In the genomic region with DNA sequence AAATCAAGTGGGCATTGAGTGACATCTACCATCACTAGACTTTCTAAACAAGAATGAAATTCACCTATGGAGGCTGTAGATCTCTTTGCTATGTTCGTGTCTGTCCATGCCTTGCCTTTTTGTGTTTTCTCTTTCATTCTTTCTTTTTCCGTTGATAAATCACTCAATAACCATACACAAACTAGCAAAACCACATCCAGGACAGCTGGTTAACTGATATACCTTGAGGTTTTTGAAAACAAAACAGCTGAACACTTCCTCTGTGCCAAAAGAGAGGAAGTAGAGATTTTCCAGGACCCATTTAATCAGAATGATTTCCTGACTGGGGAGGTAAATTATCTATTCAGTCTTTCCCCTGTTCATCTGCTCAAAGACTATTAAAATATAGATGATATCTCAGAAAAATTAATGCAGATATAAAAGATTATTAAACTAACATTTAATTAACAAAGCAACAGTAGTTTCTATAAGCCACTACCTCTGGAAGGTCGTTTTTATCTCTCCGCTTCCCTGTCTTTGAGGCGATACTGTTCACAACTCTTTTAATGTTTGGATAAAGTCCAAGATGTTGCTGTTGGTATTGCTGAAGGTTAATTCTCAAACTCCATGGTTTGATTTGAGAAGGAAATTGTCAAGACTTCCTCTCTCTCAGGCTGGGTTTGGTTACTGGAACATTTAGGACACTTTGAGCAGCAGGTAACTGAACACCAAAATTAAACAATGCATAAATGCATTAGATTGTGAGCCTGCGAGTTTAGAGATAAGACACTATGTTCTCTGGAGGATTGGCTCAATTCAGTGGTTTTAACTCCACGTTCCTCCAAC, we compare ENCODE assay signal across 8 cellular contexts. TPM values are rescaled to one million over a fixed set of nuclear protein-coding genes. Genes with fewer than 3 reads are reported as not detected.
DNase-seq lines count a peak whose midpoint lies in the region; ATAC-seq and TF ChIP-seq lines count a peak whose summit lies in the region.

No MANE protein-coding gene starts in this region.

- intact Hi-C loops in A673 (cut with micrococcal nuclease; ENCODE audit: unreplicated experiment) = no loop called here
- intact Hi-C loops in posterior cingulate gyrus (cut with DNase I) = no loop called here

- BruUV-seq in A673 (replicated peaks; lab: Mats Ljungman, UMichigan) = no TSS peak

- H3K9ac ChIP-seq in SK-N-MC (ENCODE audit: insufficient read length) = no peak overlapping the region

- ATAC-seq in GM19023 (IDR thresholded peaks at IDR 0.05; ENCODE audit: unreplicated experiment) = peak; percentile 61
- peak; percentile 61 for ATAC-seq in HG02981 (IDR thresholded peaks at IDR 0.05; ENCODE audit: unreplicated experiment)
- ATAC-seq in omental fat pad (ENCODE audit: low FRiP score) = no peak

- H3K4me1 ChIP-seq in A673 (ENCODE audit: insufficient read depth, low read length, poor library complexity, severe bottlenecking) = peaks cover 37% of the 10 kb centered on the region

- H3K36me3 ChIP-seq in A673 (ENCODE audit: insufficient read depth, low read length, poor library complexity, severe bottlenecking) (no peaks in the 10 kb centered on the region), SK-N-MC (ENCODE audit: insufficient read depth, low read length) (no peaks in the 10 kb centered on the region)

- H3K27me3 ChIP-seq in A673 (replicated peaks; ENCODE audit: insufficient read depth, low read depth, low read length, poor library complexity) = no peaks in the 10 kb centered on the region

- DNase-seq in A673 (ENCODE audit: low spot score) (peak; percentile 69), SK-N-MC (ENCODE audit: low read depth, low spot score) (no peak), posterior cingulate gyrus (no peak), NCI-H226 (no peak), foreskin melanocyte (no peak), omental fat pad (ENCODE audit: low spot score) (no peak)

- H3K4me3 ChIP-seq in A673 (ENCODE audit: low read depth, low read length, poor library complexity, severe bottlenecking) = peak overlapping the region; percentile 1
- H3K4me3 ChIP-seq in SK-N-MC = peak overlapping the region; percentile 11; the same call in 1 of the 2 replicates

- POLR2A ChIA-PET in A673 (lab: Charles Lee; ENCODE audit: low non-redundant PET) = no interaction called here

- peak overlapping the region; percentile 77 for H3K27ac ChIP-seq in A673 (ENCODE audit: low read depth, low read length, poor library complexity, severe bottlenecking)
- H3K27ac ChIP-seq in SK-N-MC = peak overlapping the region; percentile 70; the same call in 1 of the 2 replicates

- H3K9me3 ChIP-seq in A673 (ENCODE audit: low read depth, low read length, poor library complexity, severe bottlenecking) = no peaks in the 10 kb centered on the region
- H3K9me3 ChIP-seq in SK-N-MC (ENCODE audit: low read depth, low read length) = no peaks in the 10 kb centered on the region

- CTCF ChIA-PET in A673 (lab: Charles Lee) = no interaction called here

- TF ChIP-seq CTCF in A673 (conservative IDR thresholded peaks at IDR 0.05; ENCODE audit: low read depth, low read length) (no peak), omental fat pad (IDR thresholded peaks at IDR 0.05) (no peak)

RNA-seq across cellular contexts. Expression of gene C10orf67, which starts 24.4 kb away (rescaled TPM):
- total RNA-seq in A673 (2021) = 0.13 and 0.50 TPM in 2 replicates
- total RNA-seq in omental fat pad = under 1 TPM in 2 of 4 donors, not detected in 2; 0.09 to 0.60 TPM
